ENCODE assay signal across 9 cellular contexts in the genomic region with DNA sequence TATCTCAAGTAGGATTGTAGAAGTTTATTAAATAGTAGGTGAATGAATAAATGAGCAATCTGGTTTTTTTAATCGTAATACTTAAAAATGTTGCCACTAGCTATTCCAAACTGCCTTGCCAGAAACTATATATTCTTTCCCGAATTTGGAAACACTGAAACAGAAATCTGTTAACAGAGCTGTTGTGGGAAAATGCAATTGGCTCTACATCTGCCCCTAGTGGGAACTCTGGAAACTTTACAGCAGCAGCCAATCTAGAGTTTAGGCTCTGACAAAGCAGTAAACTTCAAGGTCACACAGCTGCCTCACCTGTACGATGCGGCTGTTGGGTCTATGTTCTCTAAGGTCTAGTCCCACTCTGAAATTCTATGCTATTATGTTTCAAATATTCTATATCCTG. TPM values are rescaled to one million over a fixed set of nuclear protein-coding genes. Genes with fewer than 3 reads are reported as not detected.
A peak's percentile ranks its signal among the peaks of the same experiment; 100 is the strongest.
DNase-seq lines count a peak whose midpoint lies in the region; ATAC-seq and TF ChIP-seq lines count a peak whose summit lies in the region.
"Had no signal": no experiment of that assay in that cellular context is flagged by ENCODE, and none has a peak within 500 bp of the region (broad histone marks: within the 10 kb centered on the region; RNA-seq: fewer than 3 reads in every experiment).

No MANE protein-coding gene starts in this region.

- H3K4me3 Mint-ChIP-seq in central memory CD8-positive, alpha-beta T cell = no peak overlapping the region

- no peak for ATAC-seq in central memory CD8-positive, alpha-beta T cell (replicated peaks; ENCODE audit: extremely low read depth, poor library complexity, severe bottlenecking)
- no peak for ATAC-seq in HG03139 (IDR thresholded peaks at IDR 0.05; ENCODE audit: unreplicated experiment)

- H3K9me3 Mint-ChIP-seq in central memory CD8-positive, alpha-beta T cell = no peaks in the 10 kb centered on the region

- peaks cover 55% of the 10 kb centered on the region for H3K4me1 Mint-ChIP-seq in central memory CD8-positive, alpha-beta T cell

- H3K27me3 Mint-ChIP-seq in central memory CD8-positive, alpha-beta T cell = no peaks in the 10 kb centered on the region

- H3K9ac ChIP-seq in neural cell (ENCODE audit: low read length) = no peak overlapping the region

- H3F3A ChIP-seq in neural cell (ENCODE audit: insufficient read depth, low read length, poor library complexity, severe bottlenecking) = no peaks in the 10 kb centered on the region

- H3K27ac Mint-ChIP-seq in central memory CD8-positive, alpha-beta T cell (ENCODE audit: low read depth) = peak overlapping the region; percentile 4

- DNase-seq in GM06990 (ENCODE audit: extremely low read depth, insufficient read length) = no peak
- DNase-seq in Jurkat, Clone E6-1 (ENCODE audit: low read depth, low spot score) = peak; percentile 0
- DNase-seq in central memory CD8-positive, alpha-beta T cell (ENCODE audit: low spot score in 2 of 2) = no peak
- no peak for DNase-seq in stimulated activated CD4-positive, alpha-beta T cell treated with anti-CD3 and anti-CD28 coated beads, Interleukin-4, amount 100 ng/mL, for 24 hours
- no peak for DNase-seq in NCI-H1694 (lab: John Stamatoyannopoulos, UW)
- no peak for DNase-seq in NCI-H524 treated with DMSO at 0.1 percent for 48 hours (lab: John Stamatoyannopoulos, UW)
- DNase-seq: activated CD8-positive, alpha-beta memory T cell treated with anti-CD3 and anti-CD28 coated beads, Interleukin-2, amount 50 U/mL, for 4 hours had no signal

- no peak overlapping the region for H3K4me2 ChIP-seq in neural cell (ENCODE audit: low read length)

- no peak for TF ChIP-seq EP300 in neural cell (conservative IDR thresholded peaks at IDR 0.05; ENCODE audit: poor library complexity, severe bottlenecking)

- H3K79me2 ChIP-seq in neural cell (replicated peaks; ENCODE audit: insufficient read depth, low read length) = no peaks in the 10 kb centered on the region

- no peaks in the 10 kb centered on the region for H3K9me3 ChIP-seq in neural cell (ENCODE audit: low read length)

- H3K27ac ChIP-seq in neural cell (ENCODE audit: low read length) = no peak overlapping the region

- TF ChIP-seq RAD21 in neural cell (conservative IDR thresholded peaks at IDR 0.05) = no peak

- peaks cover 7% of the 10 kb centered on the region for H3K36me3 Mint-ChIP-seq in central memory CD8-positive, alpha-beta T cell (ENCODE audit: insufficient read depth)

- no peaks in the 10 kb centered on the region for H3K36me3 ChIP-seq in GM06990 (ENCODE audit: control insufficient read depth, insufficient read depth, low read length)
- no peaks in the 10 kb centered on the region for H3K36me3 ChIP-seq in neural cell (ENCODE audit: insufficient read depth, low read length)

- H3K9me2 ChIP-seq in neural cell (ENCODE audit: insufficient read depth, low read length) = no peaks in the 10 kb centered on the region

- no peak overlapping the region for H3K4me3 ChIP-seq in GM06990 (replicated peaks; ENCODE audit: low read depth, low read length)
- H3K4me3 ChIP-seq in Jurkat, Clone E6-1 (ENCODE audit: low read length) = no peak overlapping the region
- no peak overlapping the region for H3K4me3 ChIP-seq in neural cell (ENCODE audit: low read length)

- H3K27me3 ChIP-seq in GM06990 (replicated peaks; ENCODE audit: control insufficient read depth, insufficient read depth, low read length) = no peaks in the 10 kb centered on the region
- H3K27me3 ChIP-seq in neural cell (ENCODE audit: insufficient read depth, low read depth, low read length) = no peaks in the 10 kb centered on the region

- TF ChIP-seq CTCF in GM06990 (IDR thresholded peaks at IDR 0.05; ENCODE audit: insufficient read depth, low read length, poor library complexity, severe bottlenecking) (peak; percentile 44), neural cell (IDR thresholded peaks at IDR 0.05; ENCODE audit: poor library complexity, severe bottlenecking) (peak; percentile 44)

- H2AFZ ChIP-seq in neural cell (ENCODE audit: low read depth, low read length) = no peak overlapping the region

- no peaks in the 10 kb centered on the region for H4K20me1 ChIP-seq in neural cell (ENCODE audit: insufficient read depth)

TF ChIP-seq in neural cell, 6 proteins besides CTCF, POLR2A, EP300 and RAD21:
- no peak for TF ChIP-seq MXI1 (conservative IDR thresholded peaks at IDR 0.05; ENCODE audit: poor library complexity, severe bottlenecking)
- TF ChIP-seq SMC3 (conservative IDR thresholded peaks at IDR 0.05; ENCODE audit: poor library complexity) = no peak
- TF ChIP-seq, protein P1, sequence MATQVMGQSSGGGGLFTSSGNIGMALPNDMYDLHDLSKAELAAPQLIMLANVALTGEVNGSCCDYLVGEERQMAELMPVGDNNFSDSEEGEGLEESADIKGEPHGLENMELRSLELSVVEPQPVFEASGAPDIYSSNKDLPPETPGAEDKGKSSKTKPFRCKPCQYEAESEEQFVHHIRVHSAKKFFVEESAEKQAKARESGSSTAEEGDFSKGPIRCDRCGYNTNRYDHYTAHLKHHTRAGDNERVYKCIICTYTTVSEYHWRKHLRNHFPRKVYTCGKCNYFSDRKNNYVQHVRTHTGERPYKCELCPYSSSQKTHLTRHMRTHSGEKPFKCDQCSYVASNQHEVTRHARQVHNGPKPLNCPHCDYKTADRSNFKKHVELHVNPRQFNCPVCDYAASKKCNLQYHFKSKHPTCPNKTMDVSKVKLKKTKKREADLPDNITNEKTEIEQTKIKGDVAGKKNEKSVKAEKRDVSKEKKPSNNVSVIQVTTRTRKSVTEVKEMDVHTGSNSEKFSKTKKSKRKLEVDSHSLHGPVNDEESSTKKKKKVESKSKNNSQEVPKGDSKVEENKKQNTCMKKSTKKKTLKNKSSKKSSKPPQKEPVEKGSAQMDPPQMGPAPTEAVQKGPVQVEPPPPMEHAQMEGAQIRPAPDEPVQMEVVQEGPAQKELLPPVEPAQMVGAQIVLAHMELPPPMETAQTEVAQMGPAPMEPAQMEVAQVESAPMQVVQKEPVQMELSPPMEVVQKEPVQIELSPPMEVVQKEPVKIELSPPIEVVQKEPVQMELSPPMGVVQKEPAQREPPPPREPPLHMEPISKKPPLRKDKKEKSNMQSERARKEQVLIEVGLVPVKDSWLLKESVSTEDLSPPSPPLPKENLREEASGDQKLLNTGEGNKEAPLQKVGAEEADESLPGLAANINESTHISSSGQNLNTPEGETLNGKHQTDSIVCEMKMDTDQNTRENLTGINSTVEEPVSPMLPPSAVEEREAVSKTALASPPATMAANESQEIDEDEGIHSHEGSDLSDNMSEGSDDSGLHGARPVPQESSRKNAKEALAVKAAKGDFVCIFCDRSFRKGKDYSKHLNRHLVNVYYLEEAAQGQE (IDR thresholded peaks at IDR 0.05; ENCODE audit: borderline replicate concordance) = no peak
- TF ChIP-seq EZH2 (IDR thresholded peaks at IDR 0.05; ENCODE audit: borderline replicate concordance, insufficient read depth, low read length, poor library complexity, severe bottlenecking) = no peak
- TF ChIP-seq POLR2AphosphoS5 (IDR thresholded peaks at IDR 0.05) = no peak
- TF ChIP-seq TAF1 (IDR thresholded peaks at IDR 0.05; ENCODE audit: low read depth) = no peak

RNA-seq across cellular contexts. Expression of gene SYNE1, which starts 41.7 kb away (rescaled TPM):
- polyA plus RNA-seq in Jurkat, Clone E6-1 (2012; ENCODE audit: insufficient read depth, insufficient read length) = 21.2 TPM
- polyA plus RNA-seq in neural cell = 31.7 and 38.5 TPM in 2 replicates
- polyA minus RNA-seq in neural cell = 200 and 216 TPM in 2 replicates
